ENCODE assay signal across 22 cellular contexts in the genomic region with DNA sequence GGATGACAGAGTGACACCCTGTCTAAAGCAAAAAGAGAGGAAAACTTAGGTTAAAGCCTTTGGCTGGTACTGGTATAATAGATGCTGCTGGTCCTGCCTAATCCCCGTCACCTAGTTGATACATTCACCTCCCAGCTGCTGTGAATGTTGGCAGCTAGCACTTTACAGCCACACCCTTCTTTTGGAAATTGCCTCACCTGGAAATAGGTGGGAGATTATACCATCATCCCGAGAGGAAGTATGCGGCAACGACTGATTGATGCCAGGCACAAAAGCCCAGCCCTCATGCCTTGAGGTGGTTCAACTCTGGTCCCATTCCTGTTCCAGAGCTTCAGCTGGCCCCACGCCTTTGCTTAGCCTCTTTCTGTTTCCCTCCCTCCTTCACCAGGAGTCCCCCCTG. TPM values are rescaled to one million over a fixed set of nuclear protein-coding genes. Genes with fewer than 3 reads are reported as not detected.
A peak's percentile ranks its signal among the peaks of the same experiment; 100 is the strongest.
DNase-seq lines count a peak whose midpoint lies in the region; ATAC-seq, FAIRE-seq and TF ChIP-seq lines count a peak whose summit lies in the region.
"Had no signal": no experiment of that assay in that cellular context is flagged by ENCODE, and none has a peak within 500 bp of the region (broad histone marks: within the 10 kb centered on the region; RNA-seq: fewer than 3 reads in every experiment).

No MANE protein-coding gene starts in this region.

- H3K4me1 ChIP-seq in PC-9 (replicated peaks; ENCODE audit: insufficient read depth) (peaks cover 10% of the 10 kb centered on the region; the same call in 1 of the 2 replicates), keratinocyte (ENCODE audit: control insufficient read depth, extremely low read depth, insufficient read depth, low read length) (peaks cover 7% of the 10 kb centered on the region), kidney (ENCODE audit: control insufficient read depth in 1 of 2, insufficient read depth in 1 of 2, low read depth in 1 of 2, low read length in 2 of 2) (no peaks in the 10 kb centered on the region)
- H3K4me1 ChIP-seq: BE2C had no signal

- TF ChIP-seq CTCF in PC-9 (conservative IDR thresholded peaks at IDR 0.05), result no peak
- no peak for TF ChIP-seq CTCF in bronchial epithelial cell (IDR thresholded peaks at IDR 0.05; ENCODE audit: insufficient read depth, low read length, severe bottlenecking)
- no peak for TF ChIP-seq CTCF in keratinocyte (optimal IDR thresholded peaks at IDR 0.05 in 1 of 3, IDR thresholded peaks at IDR 0.05 in 1 of 3, conservative IDR thresholded peaks at IDR 0.05 in 1 of 3; ENCODE audit: extremely low read depth in 1 of 3, insufficient read depth in 2 of 3, low read length in 3 of 3)
- no peak for TF ChIP-seq CTCF in kidney (IDR thresholded peaks at IDR 0.05; ENCODE audit: borderline replicate concordance, extremely low read depth, insufficient read depth)

- no peaks in the 10 kb centered on the region for H3K9me3 ChIP-seq in PC-9 (ENCODE audit: insufficient read depth, low read depth)
- no peaks in the 10 kb centered on the region for H3K9me3 ChIP-seq in keratinocyte (ENCODE audit: control insufficient read depth, low read depth, low read length)
- H3K9me3 ChIP-seq in kidney (ENCODE audit: control insufficient read depth in 1 of 2, low read length in 2 of 2), result no peaks in the 10 kb centered on the region
- H3K9me3 ChIP-seq: BE2C had no signal

- H3K79me2 ChIP-seq in PC-9 (ENCODE audit: low read depth) (no peaks in the 10 kb centered on the region), keratinocyte (ENCODE audit: control insufficient read depth, insufficient read depth, low read length) (no peaks in the 10 kb centered on the region)

- dilution Hi-C loops in keratinocyte (cut with MboI; ENCODE audit: extremely low pct_ligation_motif_present, low sequenced_read_pairs), result no loop called here

- H3K27ac ChIP-seq in PC-9 (no peak overlapping the region), keratinocyte (ENCODE audit: control insufficient read depth, insufficient read depth, low read length) (no peak overlapping the region), kidney (ENCODE audit: low read depth in 2 of 2, low read length in 2 of 2) (no peak overlapping the region)

- no peaks in the 10 kb centered on the region for H3K36me3 ChIP-seq in PC-9 (ENCODE audit: low read depth)
- no peaks in the 10 kb centered on the region for H3K36me3 ChIP-seq in bronchial epithelial cell (ENCODE audit: control insufficient read depth, insufficient read depth, low read length)
- no peaks in the 10 kb centered on the region for H3K36me3 ChIP-seq in keratinocyte (ENCODE audit: control insufficient read depth in 2 of 2, extremely low read depth in 1 of 2, insufficient read depth in 2 of 2, low read length in 2 of 2)
- no peaks in the 10 kb centered on the region for H3K36me3 ChIP-seq in kidney (ENCODE audit: control insufficient read depth in 1 of 2, insufficient read depth in 2 of 2, low read length in 2 of 2)
- H3K36me3 ChIP-seq: BE2C had no signal

- BruUV-seq in PC-9 (replicated peaks; lab: Mats Ljungman, UMichigan), result no TSS peak

- ATAC-seq in HG03095 (IDR thresholded peaks at IDR 0.05; ENCODE audit: unreplicated experiment), result no peak
- ATAC-seq: GM12878, HepG2 had no signal

- intact Hi-C loops in PC-9 (cut with micrococcal nuclease; ENCODE audit: unreplicated experiment) (no loop called here), kidney (cut with DNase I) (no loop called here)

- FAIRE-seq in bronchial epithelial cell (lab: Jason Lieb, UNC) (peak; percentile 83), keratinocyte (lab: Jason Lieb, UNC) (no peak), kidney (lab: Jason Lieb, UNC) (no peak)
- FAIRE-seq: A204.1, GM12878, H1, HepG2 had no signal

- DNase-seq in NCI-H69 (lab: John Stamatoyannopoulos, UW) (peak; percentile 28), PC-9 (peak in 1 of 2 experiments; percentile 78), bronchial epithelial cell (ENCODE audit: low read depth) (peak; percentile 73), keratinocyte (ENCODE audit: low read depth, low spot score) (peak; percentile 15), NK-92 (lab: John Stamatoyannopoulos, UW; ENCODE audit: unreplicated experiment) (no peak), kidney (no peak)
- DNase-seq: ACHN; BE2C; C1 segment of cervical spinal cord; CD4-positive, CD25-positive, alpha-beta regulatory T cell; CD8-positive, alpha-beta memory T cell; COR-L47; DMS 273 treated with DMSO at 0.1 percent for 48 hours; DMS53; DND-41; EL; H9 had no signal

- H3K9ac ChIP-seq in keratinocyte (ENCODE audit: control insufficient read depth, extremely low read depth, insufficient read depth, low read length), result no peak overlapping the region
- H3K9ac ChIP-seq in kidney (ENCODE audit: low read length in 2 of 2), result no peak overlapping the region

- no peaks in the 10 kb centered on the region for H3K9me1 ChIP-seq in keratinocyte (ENCODE audit: control insufficient read depth, extremely low read depth, insufficient read depth, low read length)

- POLR2A ChIA-PET in PC-9 (lab: Charles Lee; ENCODE audit: unreplicated experiment), result no interaction called here

- peaks cover 4% of the 10 kb centered on the region; the same call in 1 of the 2 replicates for H3F3A ChIP-seq in PC-9 (ENCODE audit: insufficient read depth, low read depth)

- H3K4me3 ChIP-seq in PC-9, result no peak overlapping the region
- H3K4me3 ChIP-seq in bronchial epithelial cell (ENCODE audit: low read depth, low read length), result no peak overlapping the region
- H3K4me3 ChIP-seq in keratinocyte (ENCODE audit: control insufficient read depth in 2 of 3, extremely low read depth in 1 of 3, insufficient read depth in 2 of 3, low read depth in 1 of 3, low read length in 3 of 3), result no peak overlapping the region
- no peak overlapping the region for H3K4me3 ChIP-seq in kidney (ENCODE audit: low read length in 2 of 2)
- H3K4me3 ChIP-seq: GM12878 had no signal

- CTCF ChIA-PET in PC-9 (lab: Charles Lee), result interaction anchor here (0.7 kb wide), 1 partner anchor 10 kb away, joined by 11 read pairs; no protein-coding TSS in a partner anchor

- no peak overlapping the region for H2AFZ ChIP-seq in PC-9
- no peak overlapping the region for H2AFZ ChIP-seq in keratinocyte (ENCODE audit: control insufficient read depth, low read length)

- H4K20me1 ChIP-seq in PC-9 (ENCODE audit: insufficient read depth), result no peaks in the 10 kb centered on the region
- H4K20me1 ChIP-seq in keratinocyte (ENCODE audit: control insufficient read depth, extremely low read depth, insufficient read depth, low read length), result no peaks in the 10 kb centered on the region

- H3K4me2 ChIP-seq in PC-9, result peak overlapping the region; percentile 52
- H3K4me2 ChIP-seq in keratinocyte (ENCODE audit: control insufficient read depth, extremely low read depth, insufficient read depth, low read depth, low read length), result no peak overlapping the region

- H3K27me3 ChIP-seq in PC-9 (ENCODE audit: insufficient read depth, low read depth) (no peaks in the 10 kb centered on the region), bronchial epithelial cell (ENCODE audit: control insufficient read depth, insufficient read depth, low read length) (no peaks in the 10 kb centered on the region), keratinocyte (ENCODE audit: control insufficient read depth, extremely low read depth, insufficient read depth, low read length) (no peaks in the 10 kb centered on the region)
- H3K27me3 ChIP-seq: BE2C had no signal

- no peaks in the 10 kb centered on the region for H3K9me2 ChIP-seq in PC-9 (ENCODE audit: insufficient read depth)

RNA-seq across cellular contexts. Expression of a gene that starts 53.2 kb away (rescaled TPM):
- 18.6 and 22.8 TPM in 2 replicates for total RNA-seq in PC-9 (2021)
- total RNA-seq in bronchial epithelial cell, result 59.5 and 60.0 TPM in 2 replicates
- polyA plus RNA-seq in keratinocyte, result 14.4 to 19.0 TPM (median 15.4 TPM) in 3 replicates
- 9.1 TPM for polyA plus RNA-seq in keratinocyte (2011; ENCODE audit: low read depth)
- 8.8 and 15.0 TPM in 2 replicates for polyA plus RNA-seq in keratinocyte (2011; cell fraction: cytosol; rRNA removed)
- polyA plus RNA-seq in keratinocyte (2011; cell fraction: nucleus; rRNA removed), result 25.0 and 29.5 TPM in 2 replicates
- 11.0 and 29.4 TPM in 2 replicates for polyA plus RNA-seq in keratinocyte (2012; ENCODE audit: low replicate concordance)
- 9.1 to 22.1 TPM (median 20.8 TPM) in 3 replicates for polyA minus RNA-seq in keratinocyte
- 15.2 TPM for polyA minus RNA-seq in keratinocyte (2011; cell fraction: cytosol; rRNA and poly(A)+ RNA removed)
- 13.3 and 21.3 TPM in 2 replicates for polyA minus RNA-seq in keratinocyte (2011; cell fraction: nucleus; rRNA and poly(A)+ RNA removed)
- total RNA-seq in kidney, result 26.8 TPM
- 12.7 TPM for polyA plus RNA-seq in kidney (ENCODE audit: insufficient read depth, low read depth, low replicate concordance)

Comparison
In these comparisons a context has a peak if more than half of its experiments do, and no peak if none do; other contexts are left out.
1. DNase-seq: peak in NCI-H69 (single experiment), bronchial epithelial cell (single experiment) and keratinocyte (single experiment); none in NK-92 (single experiment) and kidney (single experiment).